Comparison of ENCODE assay signal across 8 cellular contexts in genomic region chr13:21670006-21670882, GRCh38. TPM values are rescaled to one million over a fixed set of nuclear protein-coding genes. Genes with fewer than 3 reads are reported as not detected.
A peak's percentile ranks its signal among the peaks of the same experiment; 100 is the strongest.
DNase-seq lines count a peak whose midpoint lies in the region; ATAC-seq and TF ChIP-seq lines count a peak whose summit lies in the region.

No MANE protein-coding gene starts in this region.

- H3K4me3 ChIP-seq in HUES48 (ENCODE audit: low read depth, low read length): peak overlapping the region; percentile 76
- H3K4me3 ChIP-seq in hepatocyte: peak overlapping the region; percentile 79

- peak; percentile 26 for ATAC-seq in GM19467 (IDR thresholded peaks at IDR 0.05; ENCODE audit: unreplicated experiment)
- ATAC-seq in SK-N-SH treated with all-trans-retinoic acid at 6 μM for 48 hours: peak; percentile 48
- peak; percentile 59 for ATAC-seq in sciatic nerve

- no peaks in the 10 kb centered on the region for H4K20me1 ChIP-seq in hepatocyte (ENCODE audit: insufficient read depth, poor library complexity, severe bottlenecking)

- peak overlapping the region; percentile 97 for H2AFZ ChIP-seq in hepatocyte

- peaks cover 3% of the 10 kb centered on the region for H3K79me2 ChIP-seq in hepatocyte

- peaks cover 10% of the 10 kb centered on the region for H3K4me1 Mint-ChIP-seq in Calu3 (ENCODE audit: low read depth, unreplicated experiment)

- no TSS peak for BruUV-seq in Calu3 (replicated peaks; lab: Mats Ljungman, UMichigan)

- CTCF ChIA-PET in Calu3 (lab: Charles Lee): interaction anchor here (0.5 to 0.9 kb wide), 3 partner anchors 24 to 280 kb away, joined by 3 to 4 read pairs (median 3); no protein-coding TSS in a partner anchor

- no peaks in the 10 kb centered on the region for H3K9me3 Mint-ChIP-seq in Calu3 (ENCODE audit: low read depth, unreplicated experiment)

- no peak for TF ChIP-seq CTCF in Calu3 (IDR thresholded peaks at IDR 0.05; ENCODE audit: unreplicated experiment)
- TF ChIP-seq CTCF in hepatocyte (IDR thresholded peaks at IDR 0.05; ENCODE audit: poor library complexity): peak; percentile 36

- H3K9me2 ChIP-seq in hepatocyte (replicated peaks; ENCODE audit: insufficient read depth): no peaks in the 10 kb centered on the region

- H3K27me3 ChIP-seq in HUES48 (ENCODE audit: control insufficient read depth, insufficient read depth, low read length): peaks cover 90% of the 10 kb centered on the region
- H3K27me3 ChIP-seq in hepatocyte: peaks cover 11% of the 10 kb centered on the region

- peaks cover 71% of the 10 kb centered on the region for H3K27me3 Mint-ChIP-seq in Calu3 (ENCODE audit: unreplicated experiment)

- no peaks in the 10 kb centered on the region for H3K36me3 ChIP-seq in HUES48 (ENCODE audit: control insufficient read depth, insufficient read depth, low read length)
- H3K36me3 ChIP-seq in hepatocyte (replicated peaks; ENCODE audit: insufficient read depth, low read depth): no peaks in the 10 kb centered on the region

- H3K27ac Mint-ChIP-seq in Calu3 (ENCODE audit: unreplicated experiment): no peak overlapping the region

- H3K4me2 ChIP-seq in hepatocyte: peak overlapping the region; percentile 98

- H3K9ac ChIP-seq in HUES48 (ENCODE audit: low read depth, low read length): peak overlapping the region; percentile 36; the same call in 1 of the 2 replicates

- H3K9me3 ChIP-seq in HUES48 (ENCODE audit: control insufficient read depth, insufficient read depth, low read length) (no peaks in the 10 kb centered on the region), hepatocyte (ENCODE audit: low read depth) (no peaks in the 10 kb centered on the region)

- WGBS in hepatocyte (ENCODE audit: low lambda C conversion rate, missing lambda C conversion rate): 2% methylated on average over 61 of the region's 70 CpGs

- intact Hi-C loops in Calu3 (cut with micrococcal nuclease; ENCODE audit: unreplicated experiment): loop anchor here (2.0 to 10.0 kb wide), 2 partner anchors 33 to 155 kb away; no protein-coding TSS in a partner anchor
- intact Hi-C loops in sciatic nerve (cut with DNase I): no loop called here

- H3K4me1 ChIP-seq in HUES48 (ENCODE audit: control insufficient read depth, insufficient read depth, low read length) (peaks cover 34% of the 10 kb centered on the region), hepatocyte (ENCODE audit: insufficient read depth) (peaks cover 18% of the 10 kb centered on the region)

- peak; percentile 52 for DNase-seq in Calu3
- DNase-seq in amniotic epithelial cell (ENCODE audit: low read depth): peak; percentile 31
- peak; percentile 83 for DNase-seq in hepatocyte (ENCODE audit: low spot score)
- peak; percentile 74 for DNase-seq in sciatic nerve (ENCODE audit: low spot score)
- DNase-seq in foreskin melanocyte: no peak

- peaks cover 22% of the 10 kb centered on the region for H3K36me3 Mint-ChIP-seq in Calu3 (ENCODE audit: insufficient read depth, unreplicated experiment)

- H3K4me3 Mint-ChIP-seq in Calu3 (ENCODE audit: low read depth, unreplicated experiment): peak overlapping the region; percentile 84

- H3K27ac ChIP-seq in HUES48 (ENCODE audit: low read depth, low read length): no peak overlapping the region
- peak overlapping the region; percentile 86 for H3K27ac ChIP-seq in hepatocyte

TF ChIP-seq in SK-N-SH treated with all-trans-retinoic acid at 6 μM for 48 hours, 23 proteins besides CTCF, POLR2A, EP300 and RAD21:
- TF ChIP-seq GLIS3 (CRISPR knock-in tag; IDR thresholded peaks at IDR 0.05) (no peak), ZNF8 (CRISPR knock-in tag; IDR thresholded peaks at IDR 0.05) (no peak), PATZ1 (CRISPR knock-in tag; IDR thresholded peaks at IDR 0.05; ENCODE audit: borderline replicate concordance) (no peak), OSR1 (CRISPR knock-in tag; IDR thresholded peaks at IDR 0.05) (no peak), CREB5 (CRISPR knock-in tag; IDR thresholded peaks at IDR 0.05; ENCODE audit: low read depth) (no peak), BACH2 (CRISPR knock-in tag; IDR thresholded peaks at IDR 0.05; ENCODE audit: borderline replicate concordance) (no peak), ZNF565 (CRISPR knock-in tag; conservative IDR thresholded peaks at IDR 0.05; ENCODE audit: low read depth) (no peak), ISL1 (CRISPR knock-in tag; IDR thresholded peaks at IDR 0.05) (no peak), ZFP30 (CRISPR knock-in tag; IDR thresholded peaks at IDR 0.05) (no peak), TCF4 (CRISPR knock-in tag; IDR thresholded peaks at IDR 0.05; ENCODE audit: borderline replicate concordance) (no peak), ZC3H10 (CRISPR knock-in tag; IDR thresholded peaks at IDR 0.05) (no peak), POU6F1 (CRISPR knock-in tag; IDR thresholded peaks at IDR 0.05; ENCODE audit: borderline replicate concordance, low read depth) (no peak), ZFP3 (CRISPR knock-in tag; IDR thresholded peaks at IDR 0.05) (no peak), SNAI2 (CRISPR knock-in tag; IDR thresholded peaks at IDR 0.05) (no peak), TSHZ2 (CRISPR knock-in tag; IDR thresholded peaks at IDR 0.05) (no peak), PPARA (CRISPR knock-in tag; IDR thresholded peaks at IDR 0.05; ENCODE audit: borderline replicate concordance) (no peak), ZNF70 (CRISPR knock-in tag; IDR thresholded peaks at IDR 0.05) (no peak), CSDC2 (CRISPR knock-in tag; IDR thresholded peaks at IDR 0.05) (no peak), RARB (CRISPR knock-in tag; IDR thresholded peaks at IDR 0.05) (no peak), ESRRG (CRISPR knock-in tag; IDR thresholded peaks at IDR 0.05) (no peak)
TF ChIP-seq in SK-N-SH treated with all-trans-retinoic acid at 6 μM for 48 hours: peak in this region for 0.

RNA-seq across cellular contexts. Expression of gene FGF9, which starts 0.6 kb away (rescaled TPM):
- total RNA-seq in Calu3 (2022) (0.32 TPM in 1 of 2 replicates, not detected in the other), hepatocyte (1.7 and 2.0 TPM in 2 replicates), sciatic nerve (2.1 TPM)
- 1.6 and 2.3 TPM in 2 replicates for polyA plus RNA-seq in hepatocyte
